In the genomic region with DNA sequence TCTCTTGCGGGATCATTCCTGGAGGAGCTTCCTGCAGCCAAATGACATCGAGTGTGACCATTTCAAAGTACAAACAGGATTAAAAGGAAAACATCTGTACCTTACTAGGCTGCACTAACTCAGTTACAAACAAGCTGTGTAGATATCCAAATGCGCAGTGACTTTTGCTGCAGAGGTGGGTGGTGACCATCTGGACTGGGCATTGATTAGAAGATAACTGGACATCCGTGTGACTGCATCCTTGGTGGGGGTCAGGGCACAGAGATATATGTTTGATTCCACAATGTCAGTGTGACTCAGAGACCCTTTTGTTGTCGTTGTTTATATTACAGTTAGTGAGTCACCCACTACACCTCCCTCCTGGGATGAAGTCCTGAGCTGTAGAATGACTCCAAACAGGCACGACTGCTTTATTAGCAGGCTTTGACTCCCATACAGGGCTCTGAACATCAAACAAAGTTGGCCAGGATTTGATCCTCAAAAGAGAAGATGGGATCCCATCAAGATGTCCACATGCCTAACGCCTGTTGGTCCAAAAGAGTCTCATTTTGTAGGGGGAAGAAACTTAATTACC, we compare ENCODE assay signal across 13 cellular contexts. TPM values are rescaled to one million over a fixed set of nuclear protein-coding genes. Genes with fewer than 3 reads are reported as not detected.
DNase-seq lines count a peak whose midpoint lies in the region; ATAC-seq, FAIRE-seq and TF ChIP-seq lines count a peak whose summit lies in the region.
"Had no signal": no experiment of that assay in that cellular context is flagged by ENCODE, and none has a peak within 500 bp of the region (broad histone marks: within the 10 kb centered on the region; RNA-seq: fewer than 3 reads in every experiment).

No MANE protein-coding gene starts in this region.

- H3K4me1 ChIP-seq in muscle layer of colon (ENCODE audit: insufficient read depth, low read length): peaks cover 4% of the 10 kb centered on the region
- H3K4me1 ChIP-seq in right cardiac atrium (ENCODE audit: control insufficient read depth, insufficient read depth, low read length): no peaks in the 10 kb centered on the region

- intact Hi-C loops in right cardiac atrium (cut with DNase I): no loop called here

- FAIRE-seq in bronchial epithelial cell (lab: Jason Lieb, UNC): no peak

- ATAC-seq in HG02852 (IDR thresholded peaks at IDR 0.05; ENCODE audit: unreplicated experiment): no peak
- no peak for ATAC-seq in right cardiac atrium

- H3K36me3 ChIP-seq in bronchial epithelial cell (ENCODE audit: control insufficient read depth, insufficient read depth, low read length) (no peaks in the 10 kb centered on the region), muscle layer of colon (ENCODE audit: insufficient read depth, low read length) (no peaks in the 10 kb centered on the region)

- 63% methylated on average over 7 of the region's 7 CpGs for WGBS in right cardiac atrium

- no peak overlapping the region for H3K9ac ChIP-seq in muscle layer of colon (ENCODE audit: low read length)

- peak; percentile 89 for DNase-seq in DMS53 (lab: John Stamatoyannopoulos, UW)
- peak; percentile 43 for DNase-seq in NCI-H146 treated with DMSO at 0.1 percent for 48 hours (lab: John Stamatoyannopoulos, UW; ENCODE audit: unreplicated experiment)
- DNase-seq in bronchial epithelial cell (ENCODE audit: low read depth): peak; percentile 91
- DNase-seq in NCI-H2029 treated with DMSO at 0.1 percent for 48 hours (lab: John Stamatoyannopoulos, UW): no peak
- no peak for DNase-seq in stimulated activated naive CD4-positive, alpha-beta T cell (lab: John Stamatoyannopoulos, UW)
- no peak for DNase-seq in right cardiac atrium
- DNase-seq: activated CD4-positive, CD25-positive, alpha-beta regulatory T cell treated with anti-CD3 and anti-CD28 coated beads, Interleukin-2, amount 50 U/mL, for 72 hours; COR-L47; effector CD4-positive, alpha-beta T cell; Kasumi-1; substantia nigra had no signal

- no peaks in the 10 kb centered on the region for H3K27me3 ChIP-seq in bronchial epithelial cell (ENCODE audit: control insufficient read depth, insufficient read depth, low read length)
- no peaks in the 10 kb centered on the region for H3K27me3 ChIP-seq in muscle layer of colon (ENCODE audit: control insufficient read depth in 1 of 2, insufficient read depth in 2 of 2, low read length in 2 of 2)
- no peaks in the 10 kb centered on the region for H3K27me3 ChIP-seq in right cardiac atrium (ENCODE audit: control insufficient read depth, insufficient read depth)

- no peak for TF ChIP-seq CTCF in bronchial epithelial cell (IDR thresholded peaks at IDR 0.05; ENCODE audit: insufficient read depth, low read length, severe bottlenecking)

- H3K27ac ChIP-seq in muscle layer of colon (ENCODE audit: low read depth, low read length) (peak overlapping the region; percentile 12), right cardiac atrium (ENCODE audit: low read length) (no peak overlapping the region)

- H3K9me3 ChIP-seq in muscle layer of colon (ENCODE audit: low read length) (no peaks in the 10 kb centered on the region), right cardiac atrium (ENCODE audit: control insufficient read depth, low read length) (no peaks in the 10 kb centered on the region)

- H3K4me3 ChIP-seq in bronchial epithelial cell (ENCODE audit: low read depth, low read length): no peak overlapping the region
- no peak overlapping the region for H3K4me3 ChIP-seq in muscle layer of colon (ENCODE audit: low read depth in 1 of 2, low read length in 2 of 2)
- H3K4me3 ChIP-seq in right cardiac atrium (ENCODE audit: low read length): no peak overlapping the region

RNA-seq across cellular contexts. Expression of a gene that starts 56.7 kb away (rescaled TPM):
- total RNA-seq in bronchial epithelial cell: 0.26 and 0.51 TPM in 2 replicates
- 1 to 10 TPM in 3 of 4 donors, under 1 TPM in 1; 0.97 to 3.2 (median 2.4) TPM for total RNA-seq in right cardiac atrium
- polyA plus RNA-seq in right cardiac atrium: 1.5 TPM

Comparison
In these comparisons a context has a peak if more than half of its experiments do, and no peak if none do; other contexts are left out.
1. DNase-seq: peak in DMS53 (single experiment), NCI-H146 treated with DMSO at 0.1 percent for 48 hours (single experiment) and bronchial epithelial cell (single experiment); none in NCI-H2029 treated with DMSO at 0.1 percent for 48 hours (single experiment), stimulated activated naive CD4-positive, alpha-beta T cell (0 of 6) and right cardiac atrium (0 of 3).